Comparison of ENCODE assay signal across 1 cellular context in genomic region chr1:118960567-118961136, GRCh38.
TF ChIP-seq lines count a peak whose summit lies in the region.

No MANE protein-coding gene starts in this region.

TF ChIP-seq in HepG2, 621 proteins besides CTCF, POLR2A, EP300 and RAD21 (continued from another document and continues in another):
- TF ChIP-seq, protein P1, sequence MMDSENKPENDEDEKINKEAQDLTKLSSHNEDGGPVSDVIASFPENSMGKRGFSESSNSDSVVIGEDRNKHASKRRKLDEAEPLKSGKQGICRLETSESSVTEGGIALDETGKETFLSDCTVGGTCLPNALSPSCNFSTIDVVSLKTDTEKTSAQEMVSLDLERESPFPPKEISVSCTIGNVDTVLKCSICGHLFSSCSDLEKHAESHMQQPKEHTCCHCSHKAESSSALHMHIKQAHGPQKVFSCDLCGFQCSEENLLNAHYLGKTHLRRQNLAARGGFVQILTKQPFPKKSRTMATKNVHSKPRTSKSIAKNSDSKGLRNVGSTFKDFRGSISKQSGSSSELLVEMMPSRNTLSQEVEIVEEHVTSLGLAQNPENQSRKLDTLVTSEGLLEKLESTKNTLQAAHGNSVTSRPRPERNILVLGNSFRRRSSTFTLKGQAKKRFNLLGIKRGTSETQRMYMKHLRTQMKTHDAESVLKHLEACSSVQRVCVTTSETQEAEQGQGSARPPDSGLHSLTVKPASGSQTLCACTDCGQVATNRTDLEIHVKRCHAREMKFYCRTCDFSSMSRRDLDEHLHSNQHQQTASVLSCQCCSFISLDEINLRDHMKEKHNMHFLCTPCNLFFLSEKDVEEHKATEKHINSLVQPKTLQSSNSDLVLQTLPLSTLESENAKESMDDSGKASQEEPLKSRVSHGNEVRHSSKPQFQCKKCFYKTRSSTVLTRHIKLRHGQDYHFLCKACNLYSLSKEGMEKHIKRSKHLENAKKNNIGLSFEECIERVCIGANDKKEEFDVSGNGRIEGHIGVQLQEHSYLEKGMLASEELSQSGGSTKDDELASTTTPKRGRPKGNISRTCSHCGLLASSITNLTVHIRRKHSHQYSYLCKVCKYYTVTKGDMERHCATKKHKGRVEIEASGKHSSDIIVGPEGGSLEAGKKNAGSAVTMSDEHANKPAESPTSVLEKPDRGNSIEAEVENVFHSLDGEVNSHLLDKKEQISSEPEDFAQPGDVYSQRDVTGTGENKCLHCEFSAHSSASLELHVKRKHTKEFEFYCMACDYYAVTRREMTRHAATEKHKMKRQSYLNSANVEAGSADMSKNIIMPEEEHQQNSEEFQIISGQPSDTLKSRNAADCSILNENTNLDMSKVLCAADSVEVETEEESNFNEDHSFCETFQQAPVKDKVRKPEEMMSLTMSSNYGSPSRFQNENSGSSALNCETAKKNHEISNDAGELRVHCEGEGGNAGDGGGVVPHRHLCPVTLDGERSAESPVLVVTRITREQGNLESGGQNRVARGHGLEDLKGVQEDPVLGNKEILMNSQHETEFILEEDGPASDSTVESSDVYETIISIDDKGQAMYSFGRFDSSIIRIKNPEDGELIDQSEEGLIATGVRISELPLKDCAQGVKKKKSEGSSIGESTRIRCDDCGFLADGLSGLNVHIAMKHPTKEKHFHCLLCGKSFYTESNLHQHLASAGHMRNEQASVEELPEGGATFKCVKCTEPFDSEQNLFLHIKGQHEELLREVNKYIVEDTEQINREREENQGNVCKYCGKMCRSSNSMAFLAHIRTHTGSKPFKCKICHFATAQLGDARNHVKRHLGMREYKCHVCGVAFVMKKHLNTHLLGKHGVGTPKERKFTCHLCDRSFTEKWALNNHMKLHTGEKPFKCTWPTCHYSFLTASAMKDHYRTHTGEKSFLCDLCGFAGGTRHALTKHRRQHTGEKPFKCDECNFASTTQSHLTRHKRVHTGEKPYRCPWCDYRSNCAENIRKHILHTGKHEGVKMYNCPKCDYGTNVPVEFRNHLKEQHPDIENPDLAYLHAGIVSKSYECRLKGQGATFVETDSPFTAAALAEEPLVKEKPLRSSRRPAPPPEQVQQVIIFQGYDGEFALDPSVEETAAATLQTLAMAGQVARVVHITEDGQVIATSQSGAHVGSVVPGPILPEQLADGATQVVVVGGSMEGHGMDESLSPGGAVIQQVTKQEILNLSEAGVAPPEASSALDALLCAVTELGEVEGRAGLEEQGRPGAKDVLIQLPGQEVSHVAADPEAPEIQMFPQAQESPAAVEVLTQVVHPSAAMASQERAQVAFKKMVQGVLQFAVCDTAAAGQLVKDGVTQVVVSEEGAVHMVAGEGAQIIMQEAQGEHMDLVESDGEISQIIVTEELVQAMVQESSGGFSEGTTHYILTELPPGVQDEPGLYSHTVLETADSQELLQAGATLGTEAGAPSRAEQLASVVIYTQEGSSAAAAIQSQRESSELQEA (CRISPR knock-in tag; IDR thresholded peaks at IDR 0.05; ENCODE audit: not compliant biosample characterization), result peak; percentile 46
- TF ChIP-seq STAT5B (CRISPR knock-in tag; IDR thresholded peaks at IDR 0.05) (0 out of 2 replicates have a peak, but pooled peaks have one; percentile 22), TCF12 (IDR thresholded peaks at IDR 0.05) (no peak), TCF12 (CRISPR knock-in tag; IDR thresholded peaks at IDR 0.05) (peak; percentile 88), SMYD3 (CRISPR knock-in tag; IDR thresholded peaks at IDR 0.05) (no peak), ZNF329 (CRISPR knock-in tag; IDR thresholded peaks at IDR 0.05; ENCODE audit: low read depth) (no peak), ZFP36 (IDR thresholded peaks at IDR 0.05; ENCODE audit: borderline replicate concordance, low read depth, low read length, partially characterized antibody) (no peak), ATF2 (CRISPR knock-in tag; IDR thresholded peaks at IDR 0.05) (peak; percentile 95), ZKSCAN5 (CRISPR knock-in tag; IDR thresholded peaks at IDR 0.05) (no peak), SNAPC2 (CRISPR knock-in tag; IDR thresholded peaks at IDR 0.05) (peak; percentile 76; the same call in 1 of the 2 replicates), KDM2A (CRISPR knock-in tag; IDR thresholded peaks at IDR 0.05; ENCODE audit: borderline replicate concordance, low read depth) (peak; percentile 73), ZNF292 (CRISPR knock-in tag; IDR thresholded peaks at IDR 0.05; ENCODE audit: borderline replicate concordance, low read depth) (peak; percentile 98), HOXA3 (CRISPR knock-in tag; IDR thresholded peaks at IDR 0.05) (peak; percentile 92), SALL2 (CRISPR knock-in tag; IDR thresholded peaks at IDR 0.05) (no peak), MTA1 (CRISPR knock-in tag; IDR thresholded peaks at IDR 0.05; ENCODE audit: borderline replicate concordance) (peak; percentile 89), ZBTB21 (CRISPR knock-in tag; IDR thresholded peaks at IDR 0.05) (peak; percentile 33; the same call in 1 of the 2 replicates), MEF2D (CRISPR knock-in tag; IDR thresholded peaks at IDR 0.05) (peak; percentile 88; the same call in 1 of the 2 replicates), SOX13 (IDR thresholded peaks at IDR 0.05) (peak; percentile 80), SOX13 (CRISPR knock-in tag; conservative IDR thresholded peaks at IDR 0.05 in 1 of 2, IDR thresholded peaks at IDR 0.05 in 1 of 2) (peak in 1 of 2 experiments; percentile 91; a peak in 2 of 4 replicates), KDM1A (CRISPR knock-in tag; IDR thresholded peaks at IDR 0.05) (peak; percentile 83), MED13 (CRISPR knock-in tag; IDR thresholded peaks at IDR 0.05) (no peak; the same call in 1 of the 2 replicates), U2AF2 (IDR thresholded peaks at IDR 0.05; ENCODE audit: low read depth, low read length) (no peak), ZNF768 (CRISPR knock-in tag; IDR thresholded peaks at IDR 0.05) (no peak), SALL1 (CRISPR knock-in tag; IDR thresholded peaks at IDR 0.05) (peak; percentile 99), ZNF234 (CRISPR knock-in tag; conservative IDR thresholded peaks at IDR 0.05) (no peak), SETDB1 (CRISPR knock-in tag; IDR thresholded peaks at IDR 0.05; ENCODE audit: borderline replicate concordance) (no peak), GZF1 (CRISPR knock-in tag; IDR thresholded peaks at IDR 0.05) (no peak), TEAD2 (CRISPR knock-in tag; IDR thresholded peaks at IDR 0.05) (no peak), ZNF383 (CRISPR knock-in tag; IDR thresholded peaks at IDR 0.05; ENCODE audit: borderline replicate concordance) (no peak), ZNF704 (CRISPR knock-in tag; IDR thresholded peaks at IDR 0.05; ENCODE audit: borderline replicate concordance) (no peak), MATR3 (CRISPR knock-in tag; IDR thresholded peaks at IDR 0.05) (no peak), SAP130 (CRISPR knock-in tag; IDR thresholded peaks at IDR 0.05; ENCODE audit: low read depth) (peak; percentile 84), DNMT3B (CRISPR knock-in tag; conservative IDR thresholded peaks at IDR 0.05) (no peak), HNF4A (CRISPR knock-in tag; IDR thresholded peaks at IDR 0.05) (peak; percentile 100), MXD1 (CRISPR knock-in tag; IDR thresholded peaks at IDR 0.05) (no peak), NFKB2 (CRISPR knock-in tag; IDR thresholded peaks at IDR 0.05; ENCODE audit: borderline replicate concordance) (no peak; the same call in 1 of the 2 replicates), ZNF274 (CRISPR knock-in tag; IDR thresholded peaks at IDR 0.05) (no peak), E2F1 (CRISPR knock-in tag; IDR thresholded peaks at IDR 0.05) (no peak), ZNF563 (CRISPR knock-in tag; IDR thresholded peaks at IDR 0.05) (peak; percentile 38; the same call in 1 of the 2 replicates), CC2D1A (CRISPR knock-in tag; IDR thresholded peaks at IDR 0.05) (no peak), SP2 (CRISPR knock-in tag; IDR thresholded peaks at IDR 0.05) (no peak), ZNF724P (CRISPR knock-in tag; IDR thresholded peaks at IDR 0.05; ENCODE audit: borderline replicate concordance) (no peak), ZNF746 (CRISPR knock-in tag; IDR thresholded peaks at IDR 0.05) (peak; percentile 99), ZFP1 (CRISPR knock-in tag; IDR thresholded peaks at IDR 0.05) (peak; percentile 99), ZSCAN20 (CRISPR knock-in tag; IDR thresholded peaks at IDR 0.05; ENCODE audit: borderline replicate concordance) (no peak)
- TF ChIP-seq, protein P2, sequence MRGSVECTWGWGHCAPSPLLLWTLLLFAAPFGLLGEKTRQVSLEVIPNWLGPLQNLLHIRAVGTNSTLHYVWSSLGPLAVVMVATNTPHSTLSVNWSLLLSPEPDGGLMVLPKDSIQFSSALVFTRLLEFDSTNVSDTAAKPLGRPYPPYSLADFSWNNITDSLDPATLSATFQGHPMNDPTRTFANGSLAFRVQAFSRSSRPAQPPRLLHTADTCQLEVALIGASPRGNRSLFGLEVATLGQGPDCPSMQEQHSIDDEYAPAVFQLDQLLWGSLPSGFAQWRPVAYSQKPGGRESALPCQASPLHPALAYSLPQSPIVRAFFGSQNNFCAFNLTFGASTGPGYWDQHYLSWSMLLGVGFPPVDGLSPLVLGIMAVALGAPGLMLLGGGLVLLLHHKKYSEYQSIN (CRISPR knock-in tag; IDR thresholded peaks at IDR 0.05; ENCODE audit: borderline replicate concordance), result no peak
- TF ChIP-seq, protein P3, sequence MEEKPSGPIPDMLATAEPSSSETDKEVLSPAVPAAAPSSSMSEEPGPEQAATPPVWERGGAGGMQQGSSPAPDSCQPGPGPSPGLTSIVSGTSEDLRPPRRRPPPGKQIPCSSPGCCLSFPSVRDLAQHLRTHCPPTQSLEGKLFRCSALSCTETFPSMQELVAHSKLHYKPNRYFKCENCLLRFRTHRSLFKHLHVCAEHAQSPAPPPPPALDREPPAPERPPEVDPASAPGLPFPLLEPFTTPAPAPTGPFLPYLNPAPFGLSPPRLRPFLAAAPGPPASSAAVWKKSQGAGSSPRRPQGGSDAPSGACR (CRISPR knock-in tag; IDR thresholded peaks at IDR 0.05), result peak; percentile 89; the same call in 1 of the 2 replicates
- TF ChIP-seq, protein P4, sequence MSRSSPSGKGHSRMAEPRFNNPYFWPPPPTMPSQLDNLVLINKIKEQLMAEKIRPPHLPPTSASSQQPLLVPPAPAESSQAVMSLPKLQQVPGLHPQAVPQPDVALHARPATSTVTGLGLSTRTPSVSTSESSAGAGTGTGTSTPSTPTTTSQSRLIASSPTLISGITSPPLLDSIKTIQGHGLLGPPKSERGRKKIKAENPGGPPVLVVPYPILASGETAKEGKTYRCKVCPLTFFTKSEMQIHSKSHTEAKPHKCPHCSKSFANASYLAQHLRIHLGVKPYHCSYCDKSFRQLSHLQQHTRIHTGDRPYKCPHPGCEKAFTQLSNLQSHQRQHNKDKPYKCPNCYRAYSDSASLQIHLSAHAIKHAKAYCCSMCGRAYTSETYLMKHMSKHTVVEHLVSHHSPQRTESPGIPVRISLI (CRISPR knock-in tag; IDR thresholded peaks at IDR 0.05; ENCODE audit: borderline replicate concordance), result peak; percentile 34; the same call in 1 of the 2 replicates
- TF ChIP-seq, protein P5, sequence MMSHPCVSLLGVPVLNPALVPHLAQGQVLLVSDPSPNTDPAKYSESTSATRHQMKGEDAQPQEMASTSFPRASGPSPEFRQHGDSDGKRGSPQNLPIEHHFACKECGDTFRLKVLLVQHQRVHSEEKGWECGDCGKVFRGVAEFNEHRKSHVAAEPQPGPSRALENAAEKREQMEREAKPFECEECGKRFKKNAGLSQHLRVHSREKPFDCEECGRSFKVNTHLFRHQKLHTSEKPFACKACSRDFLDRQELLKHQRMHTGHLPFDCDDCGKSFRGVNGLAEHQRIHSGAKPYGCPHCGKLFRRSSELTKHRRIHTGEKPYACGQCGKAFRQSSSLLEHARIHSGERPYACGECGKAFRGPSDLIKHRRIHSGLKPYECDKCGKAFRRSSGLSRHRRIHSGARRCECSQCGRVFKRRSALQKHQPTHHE (CRISPR knock-in tag; IDR thresholded peaks at IDR 0.05; ENCODE audit: borderline replicate concordance), result no peak
- TF ChIP-seq, protein P6, sequence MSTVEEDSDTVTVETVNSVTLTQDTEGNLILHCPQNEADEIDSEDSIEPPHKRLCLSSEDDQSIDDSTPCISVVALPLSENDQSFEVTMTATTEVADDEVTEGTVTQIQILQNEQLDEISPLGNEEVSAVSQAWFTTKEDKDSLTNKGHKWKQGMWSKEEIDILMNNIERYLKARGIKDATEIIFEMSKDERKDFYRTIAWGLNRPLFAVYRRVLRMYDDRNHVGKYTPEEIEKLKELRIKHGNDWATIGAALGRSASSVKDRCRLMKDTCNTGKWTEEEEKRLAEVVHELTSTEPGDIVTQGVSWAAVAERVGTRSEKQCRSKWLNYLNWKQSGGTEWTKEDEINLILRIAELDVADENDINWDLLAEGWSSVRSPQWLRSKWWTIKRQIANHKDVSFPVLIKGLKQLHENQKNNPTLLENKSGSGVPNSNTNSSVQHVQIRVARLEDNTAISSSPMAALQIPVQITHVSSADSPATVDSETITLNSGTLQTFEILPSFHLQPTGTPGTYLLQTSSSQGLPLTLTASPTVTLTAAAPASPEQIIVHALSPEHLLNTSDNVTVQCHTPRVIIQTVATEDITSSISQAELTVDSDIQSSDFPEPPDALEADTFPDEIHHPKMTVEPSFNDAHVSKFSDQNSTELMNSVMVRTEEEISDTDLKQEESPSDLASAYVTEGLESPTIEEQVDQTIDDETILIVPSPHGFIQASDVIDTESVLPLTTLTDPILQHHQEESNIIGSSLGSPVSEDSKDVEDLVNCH (CRISPR knock-in tag; IDR thresholded peaks at IDR 0.05), result no peak
